In the genomic region with DNA sequence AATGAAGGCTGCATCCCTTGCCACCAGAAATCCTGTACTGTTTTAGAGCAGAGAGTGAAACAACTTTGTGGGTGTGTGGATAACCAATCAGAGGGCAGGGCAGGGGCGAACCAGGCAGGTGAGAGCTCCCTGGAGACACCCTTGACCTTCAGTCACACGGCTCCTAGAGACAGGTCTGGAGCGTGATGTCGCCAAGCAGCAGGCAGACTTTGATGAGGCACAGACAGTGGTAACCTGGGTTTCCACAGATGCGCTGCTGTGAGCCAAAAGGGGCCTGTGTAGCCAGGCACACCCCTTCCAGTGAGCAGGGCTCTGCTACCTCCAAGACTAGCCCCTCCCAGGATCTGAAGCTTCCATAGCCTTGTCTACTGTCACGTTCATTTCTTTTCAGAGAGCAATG, we compare ENCODE assay signal across 20 cellular contexts.
"Had no signal": no experiment of that assay in that cellular context is flagged by ENCODE, and none has a peak within 500 bp of the region (broad histone marks: within the 10 kb centered on the region; RNA-seq: fewer than 3 reads in every experiment).

No MANE protein-coding gene starts in this region.

- H2AFZ ChIP-seq: PC-9 had no signal

- DNase-seq: activated CD4-positive, alpha-beta memory T cell treated with anti-CD3 and anti-CD28 coated beads, Interleukin-2, amount 10 ng/mL, durations not matched to agents 7 days and 5 days; activated CD4-positive, alpha-beta T cell treated with anti-CD3 and anti-CD28 coated beads, Interleukin-2, amount 50 U/mL, for 1 hour; activated CD4-positive, CD25-positive, alpha-beta regulatory T cell; activated gamma-delta T cell; activated naive CD4-positive, alpha-beta T cell treated with anti-CD3 and anti-CD28 coated beads for 36 hours; activated T-cell treated with anti-CD3 and anti-CD28 coated beads for 4 hours; activated T-cell treated with anti-CD3 and anti-CD28 coated beads, Interleukin-2, amount 50 U/mL, for 48 hours; brain microvascular endothelial cell; Kasumi-1; KBM-7; NCI-H1105 treated with DMSO at 0.1 percent for 48 hours; NCI-H1930; NCI-H2107; NCI-H446 treated with DMSO at 0.1 percent for 48 hours; NCI-H524 treated with DMSO at 0.1 percent for 48 hours; PC-9; T-helper 17 cell; T1000 had no signal

- H3K27ac ChIP-seq: brain microvascular endothelial cell, cardiac muscle cell, PC-9 had no signal

- ATAC-seq: activated T-helper 17 cell treated with anti-CD3 and anti-CD28 coated beads, Interleukin-2, amount 50 U/mL, for 72 hours; T-helper 17 cell had no signal

- H3K4me3 ChIP-seq: cardiac muscle cell, PC-9 had no signal

- H3K36me3 ChIP-seq: brain microvascular endothelial cell, cardiac muscle cell had no signal

- H3K4me2 ChIP-seq: PC-9 had no signal

- H3K27me3 ChIP-seq: brain microvascular endothelial cell, cardiac muscle cell had no signal
